In genomic region chr6:170131351-170131750, GRCh38 we compare ENCODE assay signal across 1 cellular context.
TF ChIP-seq lines count a peak whose summit lies in the region.

No MANE protein-coding gene starts in this region.

TF ChIP-seq in GM23338, 12 proteins besides CTCF, POLR2A, EP300 and RAD21 (continued from another document):
- TF ChIP-seq ZNF462 (CRISPR knock-in tag; IDR thresholded peaks at IDR 0.05), result no peak
- TF ChIP-seq EZH2 (IDR thresholded peaks at IDR 0.05; ENCODE audit: low read depth, unreplicated experiment), result no peak
- no peak for TF ChIP-seq STAT1 (IDR thresholded peaks at IDR 0.05; ENCODE audit: unreplicated experiment)
- no peak for TF ChIP-seq ZNF331 (CRISPR knock-in tag; IDR thresholded peaks at IDR 0.05; ENCODE audit: low read depth)
- TF ChIP-seq EZH2phosphoT487 (IDR thresholded peaks at IDR 0.05; ENCODE audit: unreplicated experiment), result no peak
- TF ChIP-seq REST (IDR thresholded peaks at IDR 0.05; ENCODE audit: unreplicated experiment), result no peak
- TF ChIP-seq ZNF114 (CRISPR knock-in tag; IDR thresholded peaks at IDR 0.05), result no peak
- TF ChIP-seq JUNB (IDR thresholded peaks at IDR 0.05; ENCODE audit: unreplicated experiment), result no peak
- no peak for TF ChIP-seq ETS1 (IDR thresholded peaks at IDR 0.05)
- TF ChIP-seq NANOG (IDR thresholded peaks at IDR 0.05; ENCODE audit: borderline replicate concordance), result no peak
- no peak for TF ChIP-seq POLR2AphosphoS5 (IDR thresholded peaks at IDR 0.05; ENCODE audit: low read depth)
